ENCODE assay signal across 19 cellular contexts in genomic region chr3:196660381-196661166, GRCh38. TPM values are rescaled to one million over a fixed set of nuclear protein-coding genes. Genes with fewer than 3 reads are reported as not detected.
A peak's percentile ranks its signal among the peaks of the same experiment; 100 is the strongest.
DNase-seq lines count a peak whose midpoint lies in the region; ATAC-seq, FAIRE-seq and TF ChIP-seq lines count a peak whose summit lies in the region.
"Had no signal": no experiment of that assay in that cellular context is flagged by ENCODE, and none has a peak within 500 bp of the region (broad histone marks: within the 10 kb centered on the region; RNA-seq: fewer than 3 reads in every experiment).

No MANE protein-coding gene starts in this region.

- no peak overlapping the region for H3K4me3 Mint-ChIP-seq in activated CD4-positive, alpha-beta T cell treated with anti-CD3 and anti-CD28 coated beads, Interleukin-2, amount 10 ng/mL, durations not matched to agents 24 days and 14 days
- H3K4me3 Mint-ChIP-seq: activated naive CD8-positive, alpha-beta T cell treated with anti-CD3 and anti-CD28 coated beads for 36 hours; activated T-cell treated with anti-CD3 and anti-CD28 coated beads, Interleukin-2, amount 50 U/mL, for 4 hours; effector memory CD8-positive, alpha-beta T cell; stimulated activated memory B cell treated with anti-CD40 and anti-IgM and Interleukin-4, amounts not matched to agents 10 μg/mL and 1 μg/mL and 100 μg/mL, for 72 hours had no signal

- peaks cover 2% of the 10 kb centered on the region for H3K4me1 Mint-ChIP-seq in activated CD4-positive, alpha-beta T cell treated with anti-CD3 and anti-CD28 coated beads, Interleukin-2, amount 10 ng/mL, durations not matched to agents 24 days and 14 days
- H3K4me1 Mint-ChIP-seq: activated naive CD8-positive, alpha-beta T cell treated with anti-CD3 and anti-CD28 coated beads for 36 hours had no signal

- CTCF ChIA-PET in HepG2 (lab: Yijun Ruan, JAX; ENCODE audit: low intra/inter-chr PET ratio, low total read pairs) = no interaction called here

- H3K9ac ChIP-seq in HepG2 (ENCODE audit: insufficient read depth, low read depth, low read length) = no peak overlapping the region
- H3K9ac ChIP-seq: SK-N-SH had no signal

- H3K27ac ChIP-seq in HepG2 (ENCODE audit: extremely low read length, insufficient read depth, low read length) = no peak overlapping the region
- H3K27ac ChIP-seq in right lobe of liver = no peak overlapping the region
- H3K27ac ChIP-seq: left lung had no signal

- TF ChIP-seq EP300 in HepG2 (IDR thresholded peaks at IDR 0.05; ENCODE audit: low read depth in 2 of 2, low read length in 2 of 2) (no peak), HepG2 (CRISPR knock-in tag; IDR thresholded peaks at IDR 0.05; ENCODE audit: borderline replicate concordance) (no peak)

- H3K79me2 ChIP-seq in HepG2 (ENCODE audit: insufficient read depth, low read length) = no peaks in the 10 kb centered on the region

- ATAC-seq in HepG2 = peak; percentile 33; the same call in 2 of the 3 replicates
- ATAC-seq in right lobe of liver = no peak
- ATAC-seq in HG02840 (IDR thresholded peaks at IDR 0.05; ENCODE audit: low FRiP score, unreplicated experiment) = no peak
- ATAC-seq: activated T-cell treated with anti-CD3 and anti-CD28 coated beads, Interleukin-2, amount 50 U/mL, for 4 hours; effector memory CD8-positive, alpha-beta T cell; left lung; stimulated activated memory B cell treated with anti-CD40 and anti-IgM and Interleukin-4, amounts not matched to agents 10 μg/mL and 1 μg/mL and 100 μg/mL, for 72 hours had no signal

- H3K27me3 Mint-ChIP-seq in activated CD4-positive, alpha-beta T cell treated with anti-CD3 and anti-CD28 coated beads, Interleukin-2, amount 10 ng/mL, durations not matched to agents 24 days and 14 days = no peaks in the 10 kb centered on the region
- H3K27me3 Mint-ChIP-seq: activated naive CD8-positive, alpha-beta T cell treated with anti-CD3 and anti-CD28 coated beads for 36 hours; effector memory CD8-positive, alpha-beta T cell; stimulated activated memory B cell treated with anti-CD40 and anti-IgM and Interleukin-4, amounts not matched to agents 10 μg/mL and 1 μg/mL and 100 μg/mL, for 72 hours had no signal

- H3K4me1 ChIP-seq in HepG2 (ENCODE audit: insufficient read depth, low read length) (peaks cover 18% of the 10 kb centered on the region), right lobe of liver (no peaks in the 10 kb centered on the region)
- H3K4me1 ChIP-seq: Caco-2, left lung had no signal

- TF ChIP-seq CTCF in HepG2 (CRISPR knock-in tag; IDR thresholded peaks at IDR 0.05) = no peak
- no peak for TF ChIP-seq CTCF in right lobe of liver (IDR thresholded peaks at IDR 0.05)
- TF ChIP-seq CTCF in epithelial cell of esophagus (IDR thresholded peaks at IDR 0.05; ENCODE audit: insufficient read depth, low read depth, low read length, missing control alignments) = no peak
- no peak for TF ChIP-seq CTCF in GM20000 (IDR thresholded peaks at IDR 0.05; ENCODE audit: extremely low read depth, missing control alignments)

- FAIRE-seq in HepG2 (lab: Jason Lieb, UNC) = no peak
- FAIRE-seq: GM18507, small intestine had no signal

- H3K9me3 ChIP-seq in HepG2 (ENCODE audit: low read length) = no peaks in the 10 kb centered on the region
- no peaks in the 10 kb centered on the region for H3K9me3 ChIP-seq in right lobe of liver
- H3K9me3 ChIP-seq: Caco-2, left lung, SK-N-SH had no signal

- H2AFZ ChIP-seq in HepG2 (ENCODE audit: low read length) = no peak overlapping the region

- H3K27ac Mint-ChIP-seq in activated CD4-positive, alpha-beta T cell treated with anti-CD3 and anti-CD28 coated beads, Interleukin-2, amount 10 ng/mL, durations not matched to agents 24 days and 14 days = no peak overlapping the region
- H3K27ac Mint-ChIP-seq: activated naive CD8-positive, alpha-beta T cell treated with anti-CD3 and anti-CD28 coated beads for 36 hours; effector memory CD8-positive, alpha-beta T cell; stimulated activated memory B cell treated with anti-CD40 and anti-IgM and Interleukin-4, amounts not matched to agents 10 μg/mL and 1 μg/mL and 100 μg/mL, for 72 hours had no signal

- H4K20me1 ChIP-seq in HepG2 (ENCODE audit: insufficient read depth, low read length) = no peaks in the 10 kb centered on the region

- H3K27me3 ChIP-seq in HepG2 (ENCODE audit: control insufficient read depth in 1 of 2, insufficient read depth in 2 of 2, low read length in 2 of 2) (peaks cover 7 to 29% of the 10 kb centered on the region in 2 experiments; a peak in 4 of 5 replicates), right lobe of liver (no peaks in the 10 kb centered on the region)
- H3K27me3 ChIP-seq: left lung had no signal

- H3K9me3 Mint-ChIP-seq in activated CD4-positive, alpha-beta T cell treated with anti-CD3 and anti-CD28 coated beads, Interleukin-2, amount 10 ng/mL, durations not matched to agents 24 days and 14 days = no peaks in the 10 kb centered on the region
- H3K9me3 Mint-ChIP-seq: activated naive CD8-positive, alpha-beta T cell treated with anti-CD3 and anti-CD28 coated beads for 36 hours; activated T-cell treated with anti-CD3 and anti-CD28 coated beads, Interleukin-2, amount 50 U/mL, for 4 hours; effector memory CD8-positive, alpha-beta T cell; stimulated activated memory B cell treated with anti-CD40 and anti-IgM and Interleukin-4, amounts not matched to agents 10 μg/mL and 1 μg/mL and 100 μg/mL, for 72 hours had no signal

- POLR2A ChIA-PET in HepG2 (lab: Yijun Ruan, JAX) = interaction anchor here (1.5 kb wide), 1 partner anchor 29 kb away, joined by 3 read pairs; no protein-coding TSS in a partner anchor

- H3K4me3 ChIP-seq in HepG2 (replicated peaks in 1 of 3; ENCODE audit: insufficient read depth in 1 of 3, low read depth in 2 of 3, low read length in 3 of 3) (no peak overlapping the region), right lobe of liver (no peak overlapping the region), epithelial cell of esophagus (ENCODE audit: low read length) (no peak overlapping the region)
- H3K4me3 ChIP-seq: left lung had no signal

- 28% methylated on average over 7 of the region's 32 CpGs for WGBS in HepG2 (ENCODE audit: low lambda C conversion rate)
- WGBS in right lobe of liver (ENCODE audit: insufficient coverage, low coverage, low lambda C conversion rate, missing lambda C conversion rate) = no CpG with 5 or more reads among the region's 32 CpGs

- in situ Hi-C loops in HepG2 (cut with HindIII; ENCODE audit: extremely low pct_ligation_motif_present, low pct_unique_long_range_greater_than_20kb) = no loop called here

- no peak overlapping the region for H3K4me2 ChIP-seq in HepG2 (ENCODE audit: low read depth, low read length)
- H3K4me2 ChIP-seq: SK-N-SH had no signal

- no TSS peak for BruUV-seq in HepG2 (replicated peaks; lab: Mats Ljungman, UMichigan)

- peaks cover 30% of the 10 kb centered on the region for H3K36me3 Mint-ChIP-seq in activated CD4-positive, alpha-beta T cell treated with anti-CD3 and anti-CD28 coated beads, Interleukin-2, amount 10 ng/mL, durations not matched to agents 24 days and 14 days (ENCODE audit: low read depth)

- no peak for TF ChIP-seq RAD21 in HepG2 (CRISPR knock-in tag; IDR thresholded peaks at IDR 0.05)

- H3K36me3 ChIP-seq in HepG2 (replicated peaks in 1 of 2; ENCODE audit: control insufficient read depth in 1 of 2, insufficient read depth in 2 of 2, low read length in 2 of 2) (no peaks in the 10 kb centered on the region), right lobe of liver (no peaks in the 10 kb centered on the region)

- intact Hi-C loops in HepG2 (cut with micrococcal nuclease; ENCODE audit: unreplicated experiment) (no loop called here), right lobe of liver (cut with DNase I) (no loop called here)
- intact Hi-C loops in activated CD4-positive, alpha-beta T cell treated with anti-CD3 and anti-CD28 coated beads, Interleukin-2, amount 10 ng/mL, durations not matched to agents 24 days and 14 days (cut with micrococcal nuclease) = no loop called here

- no peak for TF ChIP-seq POLR2A in HepG2 (IDR thresholded peaks at IDR 0.05; ENCODE audit: insufficient read depth in 1 of 2, low read depth in 2 of 2, low read length in 2 of 2)
- TF ChIP-seq POLR2A in right lobe of liver (IDR thresholded peaks at IDR 0.05) = no peak

- DNase-seq in HepG2 (ENCODE audit: low spot score) (no peak), right lobe of liver (no peak), NCI-H2196 treated with DMSO at 0.1 percent for 48 hours (lab: John Stamatoyannopoulos, UW; ENCODE audit: unreplicated experiment) (peak; percentile 88), epithelial cell of esophagus (ENCODE audit: low read depth) (peak; percentile 57), GM20000 (ENCODE audit: low spot score) (no peak), AG08395 (ENCODE audit: low spot score) (no peak)
- DNase-seq in activated CD4-positive, alpha-beta T cell treated with anti-CD3 and anti-CD28 coated beads, Interleukin-2, amount 10 ng/mL, durations not matched to agents 24 days and 14 days = no peak
- DNase-seq: activated naive CD8-positive, alpha-beta T cell treated with anti-CD3 and anti-CD28 coated beads for 36 hours; activated T-cell treated with anti-CD3 and anti-CD28 coated beads, Interleukin-2, amount 50 U/mL, for 4 hours; Caco-2; caudate nucleus; effector memory CD8-positive, alpha-beta T cell; NCI-H187; SK-N-SH; small intestine had no signal

RNA-seq across cellular contexts. Expression of gene NRROS, which starts 21.1 kb away (rescaled TPM):
- total RNA-seq in HepG2 (2016; rRNA removed; fragmentation: Illumina TruSeq; extraction: Trizol) (not detected in 2 replicates), right lobe of liver (1 to 10 TPM; 1.2 to 4.0 (median 2.1) TPM)
- total RNA-seq in HepG2 (2016; cell fraction: cytosol; rRNA removed; fragmentation: Illumina TruSeq; extraction: Trizol; ENCODE audit: low read depth) = not detected in 2 replicates
- not detected in 2 replicates for total RNA-seq in HepG2 (2016; cell fraction: insoluble cytoplasmic fraction; rRNA removed; fragmentation: Illumina TruSeq; extraction: Trizol)
- not detected in 2 replicates for total RNA-seq in HepG2 (2016; cell fraction: membrane; rRNA removed; fragmentation: Illumina TruSeq; extraction: Trizol)
- total RNA-seq in HepG2 (2016; cell fraction: nucleus; rRNA removed; fragmentation: Illumina TruSeq; extraction: Trizol) = not detected in 2 replicates
- not detected in 2 replicates for polyA plus RNA-seq in HepG2 (2011; rRNA removed)
- not detected in 2 replicates for polyA plus RNA-seq in HepG2 (2011; cell fraction: cytosol; rRNA removed)
- polyA plus RNA-seq in HepG2 (2011; cell fraction: nucleus; rRNA removed) = not detected in 2 replicates
- not detected in 2 replicates for polyA plus RNA-seq in HepG2 (2012)
- polyA plus RNA-seq in HepG2 (2016; cell fraction: cytosol; fragmentation: Illumina TruSeq; extraction: Trizol; ENCODE audit: low read depth) = not detected in 2 replicates
- polyA plus RNA-seq in HepG2 (2016; cell fraction: insoluble cytoplasmic fraction; fragmentation: Illumina TruSeq; extraction: Trizol; ENCODE audit: low read depth) = not detected in 2 replicates
- polyA plus RNA-seq in HepG2 (2016; cell fraction: membrane; fragmentation: Illumina TruSeq; extraction: Trizol; ENCODE audit: low read depth) = not detected in 2 replicates
- not detected in 2 replicates for polyA plus RNA-seq in HepG2 (2016; cell fraction: nucleus; fragmentation: Illumina TruSeq; extraction: Trizol; ENCODE audit: insufficient read depth, low read depth)
- not detected in 2 replicates for polyA minus RNA-seq in HepG2 (2011; rRNA and poly(A)+ RNA removed; ENCODE audit: low replicate concordance)
- polyA minus RNA-seq in HepG2 (2011; cell fraction: cytosol; rRNA and poly(A)+ RNA removed) = not detected in 2 replicates
- polyA minus RNA-seq in HepG2 (2011; cell fraction: nucleus; rRNA and poly(A)+ RNA removed) = not detected in 2 replicates
- 38.2 and 39.0 TPM in 2 replicates for total RNA-seq in activated CD4-positive, alpha-beta T cell treated with anti-CD3 and anti-CD28 coated beads, Interleukin-2, amount 10 ng/mL, durations not matched to agents 24 days and 14 days

RNA-seq across cellular contexts. Expression of gene CEP19, which starts 51.5 kb away (rescaled TPM):
- total RNA-seq in HepG2 (2016; rRNA removed; fragmentation: Illumina TruSeq; extraction: Trizol) (1.2 and 1.5 TPM in 2 replicates), right lobe of liver (under 1 TPM; 0.37 to 0.99 (median 0.51) TPM)
- total RNA-seq in HepG2 (2016; cell fraction: cytosol; rRNA removed; fragmentation: Illumina TruSeq; extraction: Trizol; ENCODE audit: low read depth) = 0.79 and 1.0 TPM in 2 replicates
- total RNA-seq in HepG2 (2016; cell fraction: insoluble cytoplasmic fraction; rRNA removed; fragmentation: Illumina TruSeq; extraction: Trizol) = 1.6 and 1.8 TPM in 2 replicates
- 2.4 and 3.0 TPM in 2 replicates for total RNA-seq in HepG2 (2016; cell fraction: membrane; rRNA removed; fragmentation: Illumina TruSeq; extraction: Trizol)
- 0.60 and 0.71 TPM in 2 replicates for total RNA-seq in HepG2 (2016; cell fraction: nucleus; rRNA removed; fragmentation: Illumina TruSeq; extraction: Trizol)
- polyA plus RNA-seq in HepG2 (2011; rRNA removed) = 0.43 and 0.48 TPM in 2 replicates
- polyA plus RNA-seq in HepG2 (2011; cell fraction: cytosol; rRNA removed) = 0.16 and 0.23 TPM in 2 replicates
- polyA plus RNA-seq in HepG2 (2011; cell fraction: nucleus; rRNA removed) = 0.10 TPM in 1 of 2 replicates, not detected in the other
- 0.32 and 0.53 TPM in 2 replicates for polyA plus RNA-seq in HepG2 (2012)
- polyA plus RNA-seq in HepG2 (2016; cell fraction: cytosol; fragmentation: Illumina TruSeq; extraction: Trizol; ENCODE audit: low read depth) = 0.61 and 0.97 TPM in 2 replicates
- polyA plus RNA-seq in HepG2 (2016; cell fraction: insoluble cytoplasmic fraction; fragmentation: Illumina TruSeq; extraction: Trizol; ENCODE audit: low read depth) = 1.2 and 1.5 TPM in 2 replicates
- polyA plus RNA-seq in HepG2 (2016; cell fraction: membrane; fragmentation: Illumina TruSeq; extraction: Trizol; ENCODE audit: low read depth) = 1.4 and 1.9 TPM in 2 replicates
- 0.63 and 0.81 TPM in 2 replicates for polyA plus RNA-seq in HepG2 (2016; cell fraction: nucleus; fragmentation: Illumina TruSeq; extraction: Trizol; ENCODE audit: insufficient read depth, low read depth)
- polyA minus RNA-seq in HepG2 (2011; rRNA and poly(A)+ RNA removed; ENCODE audit: low replicate concordance) = 0.12 and 0.42 TPM in 2 replicates
- 0.30 and 0.53 TPM in 2 replicates for polyA minus RNA-seq in HepG2 (2011; cell fraction: cytosol; rRNA and poly(A)+ RNA removed)
- polyA minus RNA-seq in HepG2 (2011; cell fraction: nucleus; rRNA and poly(A)+ RNA removed) = 0.25 TPM in 1 of 2 replicates, not detected in the other
- total RNA-seq in activated CD4-positive, alpha-beta T cell treated with anti-CD3 and anti-CD28 coated beads, Interleukin-2, amount 10 ng/mL, durations not matched to agents 24 days and 14 days = 3.9 and 4.0 TPM in 2 replicates

RNA-seq across cellular contexts. Expression of gene PIGX, which starts 51.6 kb away (rescaled TPM):
- total RNA-seq in HepG2 (2016; rRNA removed; fragmentation: Illumina TruSeq; extraction: Trizol) = 19.2 and 21.3 TPM in 2 replicates
- total RNA-seq in HepG2 (2016; cell fraction: cytosol; rRNA removed; fragmentation: Illumina TruSeq; extraction: Trizol; ENCODE audit: low read depth) = 14.5 and 16.7 TPM in 2 replicates
- total RNA-seq in HepG2 (2016; cell fraction: insoluble cytoplasmic fraction; rRNA removed; fragmentation: Illumina TruSeq; extraction: Trizol) = 20.4 TPM in 2 replicates
- 21.3 and 29.5 TPM in 2 replicates for total RNA-seq in HepG2 (2016; cell fraction: membrane; rRNA removed; fragmentation: Illumina TruSeq; extraction: Trizol)
- total RNA-seq in HepG2 (2016; cell fraction: nucleus; rRNA removed; fragmentation: Illumina TruSeq; extraction: Trizol) = 13.8 and 14.2 TPM in 2 replicates
- 9.8 and 13.2 TPM in 2 replicates for polyA plus RNA-seq in HepG2 (2011; rRNA removed)
- 7.1 and 12.4 TPM in 2 replicates for polyA plus RNA-seq in HepG2 (2011; cell fraction: cytosol; rRNA removed)
- polyA plus RNA-seq in HepG2 (2011; cell fraction: nucleus; rRNA removed) = 2.3 and 2.9 TPM in 2 replicates
- polyA plus RNA-seq in HepG2 (2012) = 8.7 and 12.5 TPM in 2 replicates
- polyA plus RNA-seq in HepG2 (2016; cell fraction: cytosol; fragmentation: Illumina TruSeq; extraction: Trizol; ENCODE audit: low read depth) = 13.7 and 19.3 TPM in 2 replicates
- 18.2 and 21.5 TPM in 2 replicates for polyA plus RNA-seq in HepG2 (2016; cell fraction: insoluble cytoplasmic fraction; fragmentation: Illumina TruSeq; extraction: Trizol; ENCODE audit: low read depth)
- 18.3 and 23.7 TPM in 2 replicates for polyA plus RNA-seq in HepG2 (2016; cell fraction: membrane; fragmentation: Illumina TruSeq; extraction: Trizol; ENCODE audit: low read depth)
- polyA plus RNA-seq in HepG2 (2016; cell fraction: nucleus; fragmentation: Illumina TruSeq; extraction: Trizol; ENCODE audit: insufficient read depth, low read depth) = 17.8 and 22.2 TPM in 2 replicates
- polyA minus RNA-seq in HepG2 (2011; rRNA and poly(A)+ RNA removed; ENCODE audit: low replicate concordance) = 5.1 and 15.9 TPM in 2 replicates
- 7.3 and 7.4 TPM in 2 replicates for polyA minus RNA-seq in HepG2 (2011; cell fraction: cytosol; rRNA and poly(A)+ RNA removed)
- 4.1 and 5.0 TPM in 2 replicates for polyA minus RNA-seq in HepG2 (2011; cell fraction: nucleus; rRNA and poly(A)+ RNA removed)
- 10 to 100 TPM in 2 of 6 experiments, 1 to 10 TPM in 4; 6.4 to 17.0 (median 7.2) TPM for total RNA-seq in right lobe of liver
- 54.3 and 54.5 TPM in 2 replicates for total RNA-seq in activated CD4-positive, alpha-beta T cell treated with anti-CD3 and anti-CD28 coated beads, Interleukin-2, amount 10 ng/mL, durations not matched to agents 24 days and 14 days

Comparison
In these comparisons a context has a peak if more than half of its experiments do, and no peak if none do; other contexts are left out.
1. DNase-seq: peak in NCI-H2196 treated with DMSO at 0.1 percent for 48 hours (single experiment) and epithelial cell of esophagus (single experiment); none in HepG2 (single experiment), right lobe of liver (0 of 3), GM20000 (single experiment), activated CD4-positive, alpha-beta T cell treated with anti-CD3 and anti-CD28 coated beads, Interleukin-2, amount 10 ng/mL, durations not matched to agents 24 days and 14 days (single experiment) and AG08395 (single experiment).